ENCODE assay signal across 8 cellular contexts in genomic region chr16:49492090-49492801, GRCh38.
A peak's percentile ranks its signal among the peaks of the same experiment; 100 is the strongest.
DNase-seq lines count a peak whose midpoint lies in the region; ATAC-seq and TF ChIP-seq lines count a peak whose summit lies in the region.

No MANE protein-coding gene starts in this region.

- TF ChIP-seq EP300 in tibial nerve (IDR thresholded peaks at IDR 0.05): no peak

- peaks cover 7% of the 10 kb centered on the region for H3K27me3 Mint-ChIP-seq in activated B cell treated with CpG ODN at 0.5 μM for 24 hours
- H3K27me3 Mint-ChIP-seq in naive thymus-derived CD8-positive, alpha-beta T cell: peaks cover 0 to 9% (median 2%) of the 10 kb centered on the region in 5 donors

- H3K4me1 ChIP-seq in tibial nerve: peaks cover 0 to 14% (median 0%) of the 10 kb centered on the region in 4 donors

- H3K4me3 Mint-ChIP-seq in activated B cell treated with CpG ODN at 0.5 μM for 24 hours: no peak overlapping the region
- peak overlapping the region in 3 of 10 donors; percentile 41 to 45 (median 41) for H3K4me3 Mint-ChIP-seq in naive thymus-derived CD8-positive, alpha-beta T cell

- TF ChIP-seq CTCF in activated B cell treated with CpG ODN at 0.5 μM for 24 hours (IDR thresholded peaks at IDR 0.05) (no peak), tibial nerve (IDR thresholded peaks at IDR 0.05) (peak; percentile 73 to 94 (median 88))

- CTCF ChIA-PET in activated B cell treated with CpG ODN at 0.5 μM for 24 hours (lab: Charles Lee): interaction anchor here (0.8 to 1.1 kb wide), 3 partner anchors 101 to 431 kb away, joined by 3 read pairs; no protein-coding TSS in a partner anchor

- intact Hi-C loops in activated B cell treated with CpG ODN at 0.5 μM for 24 hours (cut with micrococcal nuclease): loop anchor here (1.0 kb wide), 1 partner anchor 101 kb away; no protein-coding TSS in a partner anchor

- WGBS in tibial nerve, 2 donors: 28 to 32% methylated on average over 22 to 44 of the region's 51 CpGs

- H3K27ac Mint-ChIP-seq in activated B cell treated with CpG ODN at 0.5 μM for 24 hours: no peak overlapping the region
- H3K27ac Mint-ChIP-seq in naive thymus-derived CD8-positive, alpha-beta T cell: peak overlapping the region in 1 of 10 donors; percentile 42

- peaks cover 0 to 3% (median 0%) of the 10 kb centered on the region in 4 donors for H3K9me3 ChIP-seq in tibial nerve

- H3K36me3 ChIP-seq in tibial nerve: no peaks in the 10 kb centered on the region

- no peaks in the 10 kb centered on the region for H3K27me3 ChIP-seq in tibial nerve

- H3K36me3 Mint-ChIP-seq in activated B cell treated with CpG ODN at 0.5 μM for 24 hours (ENCODE audit: low read depth): no peaks in the 10 kb centered on the region
- no peaks in the 10 kb centered on the region for H3K36me3 Mint-ChIP-seq in naive thymus-derived CD8-positive, alpha-beta T cell

- ATAC-seq in HG03571 (IDR thresholded peaks at IDR 0.05; ENCODE audit: unreplicated experiment): peak; percentile 53
- ATAC-seq in activated B cell treated with CpG ODN at 0.5 μM for 24 hours (ENCODE audit: low read depth): peak; percentile 65
- ATAC-seq in naive thymus-derived CD8-positive, alpha-beta T cell: peak; percentile 68 to 82
- no peak for ATAC-seq in GM19328 (IDR thresholded peaks at IDR 0.05; ENCODE audit: unreplicated experiment)

- DNase-seq in NCI-H524 (lab: John Stamatoyannopoulos, UW) (peak; percentile 69 to 78), NCI-H524 treated with DMSO at 0.1 percent for 48 hours (lab: John Stamatoyannopoulos, UW) (no peak), activated B cell treated with CpG ODN at 0.5 μM for 24 hours (peak; percentile 32), erythroblast (lab: John Stamatoyannopoulos, UW) (peak; percentile 4 to 33), tibial nerve (ENCODE audit: low spot score in 2 of 2) (no peak)
- peak in 9 of 10 donors; percentile 31 to 69 (median 46) for DNase-seq in naive thymus-derived CD8-positive, alpha-beta T cell

- H3K27ac ChIP-seq in tibial nerve: peak overlapping the region in 1 of 4 donors; percentile 4

- no peaks in the 10 kb centered on the region for H3K4me1 Mint-ChIP-seq in activated B cell treated with CpG ODN at 0.5 μM for 24 hours
- H3K4me1 Mint-ChIP-seq in naive thymus-derived CD8-positive, alpha-beta T cell: peaks cover 0 to 1% (median 0%) of the 10 kb centered on the region in 4 donors

- POLR2A ChIA-PET in activated B cell treated with CpG ODN at 0.5 μM for 24 hours (lab: Charles Lee): no interaction called here
- POLR2A ChIA-PET in naive thymus-derived CD8-positive, alpha-beta T cell (lab: Charles Lee): no interaction called here

- peak overlapping the region; percentile 9 to 42 (median 24) for H3K4me3 ChIP-seq in tibial nerve

- H3K9me3 Mint-ChIP-seq in activated B cell treated with CpG ODN at 0.5 μM for 24 hours: no peaks in the 10 kb centered on the region
- H3K9me3 Mint-ChIP-seq in naive thymus-derived CD8-positive, alpha-beta T cell: no peaks in the 10 kb centered on the region

- no peak for TF ChIP-seq POLR2A in erythroblast (IDR thresholded peaks at IDR 0.05; ENCODE audit: low read length)
- no peak for TF ChIP-seq POLR2A in tibial nerve (IDR thresholded peaks at IDR 0.05)

Comparison
In these comparisons a context has a peak if more than half of its experiments do, and no peak if none do; other contexts are left out.
1. DNase-seq: peak in NCI-H524 (2 of 2), activated B cell treated with CpG ODN at 0.5 μM for 24 hours (single experiment), erythroblast (2 of 2) and naive thymus-derived CD8-positive, alpha-beta T cell (9 of 10); none in NCI-H524 treated with DMSO at 0.1 percent for 48 hours (single experiment) and tibial nerve (0 of 2).